15 cellular contexts compared by ENCODE assay signal in genomic region chr9:17082343-17082742, GRCh38. TPM values are rescaled to one million over a fixed set of nuclear protein-coding genes. Genes with fewer than 3 reads are reported as not detected.
DNase-seq lines count a peak whose midpoint lies in the region; ATAC-seq and TF ChIP-seq lines count a peak whose summit lies in the region.
"Had no signal": no experiment of that assay in that cellular context is flagged by ENCODE, and none has a peak within 500 bp of the region (broad histone marks: within the 10 kb centered on the region; RNA-seq: fewer than 3 reads in every experiment).

No MANE protein-coding gene starts in this region.

- no peaks in the 10 kb centered on the region for H3K27me3 Mint-ChIP-seq in activated T-cell treated with anti-CD3 and anti-CD28 coated beads, Interleukin-2, amount 50 U/mL, for 24 hours

- no peak for TF ChIP-seq EP300 in ovary (IDR thresholded peaks at IDR 0.05)

- H3K4me1 Mint-ChIP-seq in activated T-cell treated with anti-CD3 and anti-CD28 coated beads, Interleukin-2, amount 50 U/mL, for 24 hours (ENCODE audit: low read depth): no peaks in the 10 kb centered on the region

- H3K36me3 Mint-ChIP-seq in activated T-cell treated with anti-CD3 and anti-CD28 coated beads, Interleukin-2, amount 50 U/mL, for 24 hours (ENCODE audit: low read depth): no peaks in the 10 kb centered on the region
- H3K36me3 Mint-ChIP-seq: activated naive CD4-positive, alpha-beta T cell treated with anti-CD3 and anti-CD28 coated beads, Interleukin-2, amount 50 U/mL, for 72 hours had no signal

- H3K9me3 ChIP-seq in RWPE2 (ENCODE audit: severe bottlenecking) (no peaks in the 10 kb centered on the region), ovary (no peaks in the 10 kb centered on the region), gastrocnemius medialis (no peaks in the 10 kb centered on the region)
- H3K9me3 ChIP-seq: suprapubic skin had no signal

- no peak overlapping the region for H3K27ac Mint-ChIP-seq in activated T-cell treated with anti-CD3 and anti-CD28 coated beads, Interleukin-2, amount 50 U/mL, for 24 hours
- H3K27ac Mint-ChIP-seq: activated naive CD4-positive, alpha-beta T cell treated with anti-CD3 and anti-CD28 coated beads, Interleukin-2, amount 50 U/mL, for 72 hours had no signal

- ATAC-seq in RWPE2 (ENCODE audit: low read depth) (0 out of 3 replicates have a peak, but pooled peaks have one; percentile 44), gastrocnemius medialis (no peak)
- ATAC-seq: activated naive CD4-positive, alpha-beta T cell treated with anti-CD3 and anti-CD28 coated beads, Interleukin-2, amount 50 U/mL, for 72 hours had no signal

- H3K27me3 ChIP-seq in RWPE2 (ENCODE audit: insufficient read depth, poor library complexity, severe bottlenecking) (no peaks in the 10 kb centered on the region), ovary (no peaks in the 10 kb centered on the region), gastrocnemius medialis (no peaks in the 10 kb centered on the region)
- H3K27me3 ChIP-seq: suprapubic skin had no signal

- WGBS in ovary, 3 donors: 14 to 18% (median 14%) methylated on average over 5 of the region's 5 CpGs

- H3K4me3 ChIP-seq in RWPE2 (ENCODE audit: severe bottlenecking): no peak overlapping the region
- H3K4me3 ChIP-seq in fibroblast of villous mesenchyme (ENCODE audit: low read depth, low read length): no peak overlapping the region
- H3K4me3 ChIP-seq in ovary: no peak overlapping the region
- H3K4me3 ChIP-seq in gastrocnemius medialis: no peak overlapping the region
- H3K4me3 ChIP-seq: PC-9, suprapubic skin had no signal

- DNase-seq in GM03348 (ENCODE audit: low spot score) (peak; percentile 31), RWPE2 (ENCODE audit: low spot score) (no peak), fibroblast of villous mesenchyme (ENCODE audit: low read depth) (peak; percentile 43), ovary (peak; percentile 34 to 58 (median 47)), foreskin melanocyte (no peak), gastrocnemius medialis (no peak)
- no peak for DNase-seq in stimulated activated CD4-positive, alpha-beta T cell treated with anti-CD3 and anti-CD28 coated beads, Interleukin-15, amount 100 ng/mL, for 24 hours
- no peak for DNase-seq in activated T-cell treated with anti-CD3 and anti-CD28 coated beads, Interleukin-2, amount 50 U/mL, for 24 hours
- DNase-seq: activated CD4-positive, CD25-positive, alpha-beta regulatory T cell treated with anti-CD3 and anti-CD28 coated beads, Interleukin-2, amount 50 U/mL, for 72 hours; GDM1; PC-9; stimulated activated CD4-positive, alpha-beta T cell treated with anti-CD3 and anti-CD28 coated beads, Interleukin-2, amount 100 ng/mL, for 48 hours had no signal

- H3K4me3 Mint-ChIP-seq in activated T-cell treated with anti-CD3 and anti-CD28 coated beads, Interleukin-2, amount 50 U/mL, for 24 hours: no peak overlapping the region

- intact Hi-C loops in ovary (cut with DNase I) (no loop called here), gastrocnemius medialis (cut with DNase I; ENCODE audit: low total_unique reads) (no loop called here)

- in situ Hi-C loops in gastrocnemius medialis (cut with MboI; ENCODE audit: low sequenced_read_pairs in 4 of 4): no loop called here

- H3K27ac ChIP-seq in RWPE2 (ENCODE audit: poor library complexity, severe bottlenecking) (no peak overlapping the region), ovary (no peak overlapping the region), gastrocnemius medialis (no peak overlapping the region)
- H3K27ac ChIP-seq: epithelial cell of prostate, PC-9, suprapubic skin had no signal

- H3K36me3 ChIP-seq in RWPE2 (ENCODE audit: low read depth) (no peaks in the 10 kb centered on the region), ovary (no peaks in the 10 kb centered on the region), gastrocnemius medialis (no peaks in the 10 kb centered on the region)
- H3K36me3 ChIP-seq: suprapubic skin had no signal

- no peak for TF ChIP-seq CTCF in RWPE2 (IDR thresholded peaks at IDR 0.05; ENCODE audit: poor library complexity, severe bottlenecking)
- no peak for TF ChIP-seq CTCF in fibroblast of villous mesenchyme (IDR thresholded peaks at IDR 0.05; ENCODE audit: insufficient read depth, low read depth, low read length)
- TF ChIP-seq CTCF in ovary (IDR thresholded peaks at IDR 0.05): no peak
- no peak for TF ChIP-seq CTCF in gastrocnemius medialis (IDR thresholded peaks at IDR 0.05 in 4 of 5, conservative IDR thresholded peaks at IDR 0.05 in 1 of 5)

- peaks cover 4% of the 10 kb centered on the region for H3K9me3 Mint-ChIP-seq in activated T-cell treated with anti-CD3 and anti-CD28 coated beads, Interleukin-2, amount 50 U/mL, for 24 hours

- H3K4me1 ChIP-seq in RWPE2 (ENCODE audit: insufficient read depth, poor library complexity, severe bottlenecking) (no peaks in the 10 kb centered on the region), ovary (ENCODE audit: insufficient read depth) (no peaks in the 10 kb centered on the region), gastrocnemius medialis (no peaks in the 10 kb centered on the region)
- H3K4me1 ChIP-seq: suprapubic skin had no signal

- TF ChIP-seq POLR2A in ovary (IDR thresholded peaks at IDR 0.05): no peak
- no peak for TF ChIP-seq POLR2A in gastrocnemius medialis (IDR thresholded peaks at IDR 0.05)

RNA-seq across cellular contexts. Expression of gene CNTLN, which starts 52.5 kb away (rescaled TPM):
- 11.3 and 13.0 TPM in 2 replicates for total RNA-seq in fibroblast of villous mesenchyme
- total RNA-seq in ovary: 10 to 100 TPM; 13.1 to 24.8 (median 16.8) TPM
- 1 to 10 TPM; 8.4 to 8.6 TPM for polyA plus RNA-seq in ovary
- total RNA-seq in gastrocnemius medialis: 1 to 10 TPM; 1.3 to 6.6 (median 2.4) TPM

Comparison
In these comparisons a context has a peak if more than half of its experiments do, and no peak if none do; other contexts are left out.
1. DNase-seq: peak in GM03348 (single experiment), fibroblast of villous mesenchyme (single experiment) and ovary (5 of 5); none in RWPE2 (single experiment), stimulated activated CD4-positive, alpha-beta T cell treated with anti-CD3 and anti-CD28 coated beads, Interleukin-15, amount 100 ng/mL, for 24 hours (single experiment), foreskin melanocyte (single experiment), activated T-cell treated with anti-CD3 and anti-CD28 coated beads, Interleukin-2, amount 50 U/mL, for 24 hours (single experiment) and gastrocnemius medialis (0 of 2).